ENCODE assay signal across 19 cellular contexts in the genomic region with DNA sequence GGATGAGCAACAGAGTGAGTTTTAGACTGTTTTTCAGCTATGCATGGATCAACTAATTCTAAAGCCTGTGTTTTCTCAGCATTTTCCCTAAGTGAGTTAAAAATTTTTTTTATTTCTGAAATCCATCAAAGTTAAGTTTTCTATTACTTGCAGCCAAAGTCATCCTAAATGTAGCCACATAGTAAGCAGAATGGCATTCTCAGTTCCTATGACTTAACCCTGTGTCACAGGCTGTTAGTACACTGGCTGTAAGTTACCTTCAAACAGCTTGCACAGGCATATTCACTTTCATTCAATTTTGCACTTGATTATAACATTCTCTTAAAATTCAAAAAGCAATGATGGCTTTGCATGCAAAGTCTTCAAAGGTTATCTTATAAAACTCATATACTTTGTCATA.
DNase-seq lines count a peak whose midpoint lies in the region; ATAC-seq and TF ChIP-seq lines count a peak whose summit lies in the region.
"Had no signal": no experiment of that assay in that cellular context is flagged by ENCODE, and none has a peak within 500 bp of the region (broad histone marks: within the 10 kb centered on the region; RNA-seq: fewer than 3 reads in every experiment).

No MANE protein-coding gene starts in this region.

- no peak overlapping the region for H3K27ac ChIP-seq in IMR-90 (ENCODE audit: insufficient read depth, low read length)
- H3K27ac ChIP-seq in lower lobe of right lung: no peak overlapping the region
- H3K27ac ChIP-seq: SJCRH30 had no signal

- H2AK9ac ChIP-seq in IMR-90 (replicated peaks; ENCODE audit: low read depth, low read length, poor library complexity): no peak overlapping the region

- no peaks in the 10 kb centered on the region for H4K20me1 ChIP-seq in IMR-90 (ENCODE audit: insufficient read depth, low read length)

- no TSS peak for BruUV-seq in IMR-90 (replicated peaks; lab: Mats Ljungman, UMichigan)

- intact Hi-C loops in IMR-90 (cut with micrococcal nuclease): no loop called here
- intact Hi-C loops in activated naive CD4-positive, alpha-beta T cell treated with anti-CD3 and anti-CD28 coated beads for 36 hours (cut with micrococcal nuclease): no loop called here
- intact Hi-C loops in lower lobe of right lung (cut with DNase I): no loop called here
- intact Hi-C loops in activated T-helper 2 cell treated with anti-CD3 and anti-CD28 coated beads, Interferon-gamma antibody, Interleukin-2, Interleukin-4, amounts not matched to agents 10 μg/mL and 5 μg/mL and 100 μg/mL, durations not matched to agents 14 hours and 24 hours and 36 hours (cut with micrococcal nuclease): no loop called here

- H3K36me3 ChIP-seq in IMR-90 (ENCODE audit: control insufficient read depth, insufficient read depth, low read length): no peaks in the 10 kb centered on the region
- H3K36me3 ChIP-seq in lower lobe of right lung: no peaks in the 10 kb centered on the region
- H3K36me3 ChIP-seq: SJCRH30 had no signal

- H3K9me3 ChIP-seq in IMR-90 (ENCODE audit: control insufficient read depth, insufficient read depth, low read length) (peaks cover 22% of the 10 kb centered on the region), lower lobe of right lung (peaks cover 16% of the 10 kb centered on the region)
- H3K9me3 ChIP-seq: SJCRH30 had no signal

- CTCF ChIA-PET in IMR-90 (lab: Yijun Ruan, JAX): interaction anchor here (0.6 kb wide), 1 partner anchor 393 kb away, joined by 3 read pairs; no protein-coding TSS in a partner anchor
- CTCF ChIA-PET in activated naive CD4-positive, alpha-beta T cell treated with anti-CD3 and anti-CD28 coated beads for 36 hours (lab: Charles Lee): no interaction called here

- no peaks in the 10 kb centered on the region for H3K9me1 ChIP-seq in IMR-90 (ENCODE audit: insufficient read depth, low read length)

- dilution Hi-C loops in IMR-90 (cut with HindIII; ENCODE audit: low sequenced_read_pairs, unreplicated experiment): no loop called here

- no peak overlapping the region for H3K4me3 Mint-ChIP-seq in activated naive CD4-positive, alpha-beta T cell treated with anti-CD3 and anti-CD28 coated beads for 36 hours
- H3K4me3 Mint-ChIP-seq in activated T-helper 2 cell treated with anti-CD3 and anti-CD28 coated beads, Interferon-gamma antibody, Interleukin-2, Interleukin-4, amounts not matched to agents 10 μg/mL and 5 μg/mL and 100 μg/mL, durations not matched to agents 14 hours and 24 hours and 36 hours (ENCODE audit: low read depth): no peak overlapping the region
- H3K4me3 Mint-ChIP-seq: CD8-positive, alpha-beta T cell had no signal

- DNase-seq in AG08395 (ENCODE audit: low spot score): peak; percentile 50
- DNase-seq in IMR-90: peak; percentile 61
- peak; percentile 69 for DNase-seq in astrocyte of the spinal cord (ENCODE audit: low read depth, low spot score)
- peak; percentile 4 to 26 for DNase-seq in foreskin fibroblast
- no peak for DNase-seq in activated naive CD4-positive, alpha-beta T cell treated with anti-CD3 and anti-CD28 coated beads for 36 hours
- DNase-seq in lower lobe of right lung: no peak
- no peak for DNase-seq in activated T-helper 2 cell treated with anti-CD3 and anti-CD28 coated beads, Interferon-gamma antibody, Interleukin-2, Interleukin-4, amounts not matched to agents 10 μg/mL and 5 μg/mL and 100 μg/mL, durations not matched to agents 14 hours and 24 hours and 36 hours (ENCODE audit: low spot score)
- DNase-seq in NCI-H1694 treated with DMSO at 0.1 percent for 48 hours (lab: John Stamatoyannopoulos, UW): no peak
- DNase-seq: 8988T; Calu3; CD8-positive, alpha-beta T cell; GF-D8; GOT3; NCI-H146; NCI-H2081; NK-92 treated with Interleukin-12 subunit alpha and Interleukin-12 subunit beta, amount 100 ng/mL, for 24 hours; RPMI8226; SJCRH30 had no signal

- no peak overlapping the region for H2BK5ac ChIP-seq in IMR-90 (ENCODE audit: low read depth, low read length, poor library complexity, severe bottlenecking)

- H2BK20ac ChIP-seq in IMR-90 (ENCODE audit: low read depth, low read length): no peak overlapping the region

- POLR2A ChIA-PET in IMR-90 (lab: Charles Lee; ENCODE audit: unreplicated experiment): no interaction called here

- no peak for TF ChIP-seq CTCF in IMR-90 (conservative IDR thresholded peaks at IDR 0.05; ENCODE audit: low read depth, low read length)
- no peak for TF ChIP-seq CTCF in astrocyte of the spinal cord (IDR thresholded peaks at IDR 0.05; ENCODE audit: low read depth, low read length)
- no peak for TF ChIP-seq CTCF in foreskin fibroblast (IDR thresholded peaks at IDR 0.05; ENCODE audit: low read depth, low read length)
- TF ChIP-seq CTCF in lower lobe of right lung (IDR thresholded peaks at IDR 0.05): no peak

- no peak overlapping the region for H3K18ac ChIP-seq in IMR-90 (ENCODE audit: low read depth, low read length)

- no peak overlapping the region for H2BK120ac ChIP-seq in IMR-90 (ENCODE audit: low read depth, low read length)

- no peaks in the 10 kb centered on the region for H3K27me3 ChIP-seq in IMR-90 (ENCODE audit: control insufficient read depth, insufficient read depth, low read length)
- H3K27me3 ChIP-seq in lower lobe of right lung (ENCODE audit: low read depth): no peaks in the 10 kb centered on the region
- H3K27me3 ChIP-seq: SJCRH30 had no signal

- in situ Hi-C loops in IMR-90 (cut with MboI; ENCODE audit: low sequenced_read_pairs): no loop called here
- in situ Hi-C loops in astrocyte of the spinal cord (cut with HindIII; ENCODE audit: low sequenced_read_pairs): no loop called here

- H3K27me3 Mint-ChIP-seq in activated naive CD4-positive, alpha-beta T cell treated with anti-CD3 and anti-CD28 coated beads for 36 hours (ENCODE audit: low read depth): no peaks in the 10 kb centered on the region
- no peaks in the 10 kb centered on the region for H3K27me3 Mint-ChIP-seq in activated T-helper 2 cell treated with anti-CD3 and anti-CD28 coated beads, Interferon-gamma antibody, Interleukin-2, Interleukin-4, amounts not matched to agents 10 μg/mL and 5 μg/mL and 100 μg/mL, durations not matched to agents 14 hours and 24 hours and 36 hours (ENCODE audit: low read depth)

- no peaks in the 10 kb centered on the region for H3K4me1 Mint-ChIP-seq in activated naive CD4-positive, alpha-beta T cell treated with anti-CD3 and anti-CD28 coated beads for 36 hours (ENCODE audit: low read depth)
- no peaks in the 10 kb centered on the region for H3K4me1 Mint-ChIP-seq in activated T-helper 2 cell treated with anti-CD3 and anti-CD28 coated beads, Interferon-gamma antibody, Interleukin-2, Interleukin-4, amounts not matched to agents 10 μg/mL and 5 μg/mL and 100 μg/mL, durations not matched to agents 14 hours and 24 hours and 36 hours (ENCODE audit: low read depth)

- H2AK5ac ChIP-seq in IMR-90 (ENCODE audit: low read depth, low read length): no peak overlapping the region

- H3K4me3 ChIP-seq in IMR-90 (ENCODE audit: insufficient read depth, low read depth, low read length) (no peak overlapping the region), astrocyte of the spinal cord (ENCODE audit: low read depth, low read length) (no peak overlapping the region), foreskin fibroblast (ENCODE audit: low read depth in 1 of 2, low read length in 2 of 2) (no peak overlapping the region), lower lobe of right lung (no peak overlapping the region)
- H3K4me3 ChIP-seq: K562, SJCRH30 had no signal

- H3K36me3 Mint-ChIP-seq in activated naive CD4-positive, alpha-beta T cell treated with anti-CD3 and anti-CD28 coated beads for 36 hours (ENCODE audit: low read depth): peaks cover 3% of the 10 kb centered on the region
- no peaks in the 10 kb centered on the region for H3K36me3 Mint-ChIP-seq in activated T-helper 2 cell treated with anti-CD3 and anti-CD28 coated beads, Interferon-gamma antibody, Interleukin-2, Interleukin-4, amounts not matched to agents 10 μg/mL and 5 μg/mL and 100 μg/mL, durations not matched to agents 14 hours and 24 hours and 36 hours (ENCODE audit: low read depth)
- H3K36me3 Mint-ChIP-seq: CD8-positive, alpha-beta T cell had no signal

- H3K56ac ChIP-seq in IMR-90 (ENCODE audit: extremely low read depth, insufficient read depth, low read length): no peak overlapping the region

- H4K91ac ChIP-seq in IMR-90 (ENCODE audit: insufficient read depth, low read depth, low read length): no peak overlapping the region

- no peak overlapping the region for H2BK15ac ChIP-seq in IMR-90 (ENCODE audit: low read depth, low read length)

- H3K27ac Mint-ChIP-seq in activated naive CD4-positive, alpha-beta T cell treated with anti-CD3 and anti-CD28 coated beads for 36 hours: no peak overlapping the region
- no peak overlapping the region for H3K27ac Mint-ChIP-seq in activated T-helper 2 cell treated with anti-CD3 and anti-CD28 coated beads, Interferon-gamma antibody, Interleukin-2, Interleukin-4, amounts not matched to agents 10 μg/mL and 5 μg/mL and 100 μg/mL, durations not matched to agents 14 hours and 24 hours and 36 hours
- H3K27ac Mint-ChIP-seq: CD8-positive, alpha-beta T cell had no signal

- no peak overlapping the region for H3K14ac ChIP-seq in IMR-90 (replicated peaks; ENCODE audit: low read depth, low read length)

- H3K4me2 ChIP-seq in IMR-90 (ENCODE audit: low read depth, low read length): no peak overlapping the region

- H3K4ac ChIP-seq in IMR-90 (ENCODE audit: low read depth, low read length): no peak overlapping the region

- ATAC-seq in IMR-90 (ENCODE audit: low read depth): no peak
- ATAC-seq in lower lobe of right lung: no peak
- ATAC-seq: CD8-positive, alpha-beta T cell; K562 had no signal

- H3K79me1 ChIP-seq in IMR-90 (ENCODE audit: low read depth in 1 of 2, low read length in 2 of 2): no peaks in the 10 kb centered on the region

- no peak overlapping the region for H2AFZ ChIP-seq in IMR-90 (replicated peaks; ENCODE audit: low read length, poor library complexity)

- H3K23ac ChIP-seq in IMR-90 (ENCODE audit: low read depth, low read length): no peak overlapping the region

- no peak overlapping the region for H4K8ac ChIP-seq in IMR-90 (ENCODE audit: low read depth in 2 of 2, low read length in 2 of 2)

- no peak overlapping the region for H3K9ac ChIP-seq in IMR-90 (ENCODE audit: low read depth, low read length)

- TF ChIP-seq POLR2A in IMR-90 (IDR thresholded peaks at IDR 0.05; ENCODE audit: low read depth, low read length): no peak

- H3K9me3 Mint-ChIP-seq in activated naive CD4-positive, alpha-beta T cell treated with anti-CD3 and anti-CD28 coated beads for 36 hours: peaks cover 14% of the 10 kb centered on the region
- peaks cover 51% of the 10 kb centered on the region for H3K9me3 Mint-ChIP-seq in activated T-helper 2 cell treated with anti-CD3 and anti-CD28 coated beads, Interferon-gamma antibody, Interleukin-2, Interleukin-4, amounts not matched to agents 10 μg/mL and 5 μg/mL and 100 μg/mL, durations not matched to agents 14 hours and 24 hours and 36 hours

- H3K4me1 ChIP-seq in IMR-90 (ENCODE audit: control insufficient read depth, insufficient read depth, low read length) (no peaks in the 10 kb centered on the region), lower lobe of right lung (no peaks in the 10 kb centered on the region)
- H3K4me1 ChIP-seq: SJCRH30 had no signal

- H4K5ac ChIP-seq in IMR-90 (ENCODE audit: low read depth, low read length): no peak overlapping the region

- TF ChIP-seq RAD21 in IMR-90 (IDR thresholded peaks at IDR 0.05; ENCODE audit: low read length): no peak

Comparison
In these comparisons a context has a peak if more than half of its experiments do, and no peak if none do; other contexts are left out.
1. DNase-seq: peak in AG08395 (single experiment), IMR-90 (single experiment), astrocyte of the spinal cord (single experiment) and foreskin fibroblast (2 of 2); none in activated naive CD4-positive, alpha-beta T cell treated with anti-CD3 and anti-CD28 coated beads for 36 hours (single experiment), lower lobe of right lung (single experiment), activated T-helper 2 cell treated with anti-CD3 and anti-CD28 coated beads, Interferon-gamma antibody, Interleukin-2, Interleukin-4, amounts not matched to agents 10 μg/mL and 5 μg/mL and 100 μg/mL, durations not matched to agents 14 hours and 24 hours and 36 hours (single experiment) and NCI-H1694 treated with DMSO at 0.1 percent for 48 hours (single experiment).